In the genomic region with DNA sequence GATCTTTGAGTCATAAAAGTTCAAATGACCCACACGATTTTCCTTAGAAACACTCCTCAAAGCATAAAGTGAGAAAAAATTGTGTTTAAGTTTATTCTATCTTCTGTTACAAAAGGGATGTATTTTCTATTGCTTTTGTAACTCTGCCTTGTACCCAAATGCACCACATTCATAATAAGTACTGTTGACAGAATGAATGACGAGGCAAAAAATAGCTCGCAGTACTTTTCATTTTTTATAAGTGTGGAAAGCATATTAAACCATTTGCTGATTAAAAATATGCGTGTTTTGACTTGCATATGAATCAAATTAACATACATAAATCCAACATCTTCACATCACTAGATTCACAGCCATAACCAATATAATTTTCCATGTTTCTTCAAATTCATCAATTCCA, we compare ENCODE assay signal across 34 cellular contexts. TPM values are rescaled to one million over a fixed set of nuclear protein-coding genes. Genes with fewer than 3 reads are reported as not detected.
DNase-seq lines count a peak whose midpoint lies in the region; ATAC-seq, FAIRE-seq and TF ChIP-seq lines count a peak whose summit lies in the region.
"Had no signal": no experiment of that assay in that cellular context is flagged by ENCODE, and none has a peak within 500 bp of the region (broad histone marks: within the 10 kb centered on the region; RNA-seq: fewer than 3 reads in every experiment).

No MANE protein-coding gene starts in this region.

- H3K36me3 ChIP-seq in HepG2 (replicated peaks in 1 of 2; ENCODE audit: control insufficient read depth in 1 of 2, insufficient read depth in 2 of 2, low read length in 2 of 2) (no peaks in the 10 kb centered on the region), right lobe of liver (no peaks in the 10 kb centered on the region), IMR-90 (ENCODE audit: control insufficient read depth, insufficient read depth, low read length) (no peaks in the 10 kb centered on the region), K562 (ENCODE audit: control insufficient read depth, insufficient read depth, low read length) (no peaks in the 10 kb centered on the region), adrenal gland (replicated peaks in 1 of 2) (no peaks in the 10 kb centered on the region)
- H3K36me3 ChIP-seq: BE2C; BLaER1; BLaER1 treated with 17β-estradiol and CSF1 and Interleukin-3, amounts not matched to agents 10 nM and 100 nM had no signal

- no peak overlapping the region for H4K91ac ChIP-seq in IMR-90 (ENCODE audit: insufficient read depth, low read depth, low read length)

- intact Hi-C loops in HepG2 (cut with micrococcal nuclease; ENCODE audit: unreplicated experiment) (no loop called here), right lobe of liver (cut with DNase I) (no loop called here), IMR-90 (cut with micrococcal nuclease) (no loop called here), K562 (cut with micrococcal nuclease) (no loop called here), adrenal gland (cut with DNase I) (no loop called here)

- H2AFZ ChIP-seq in HepG2 (ENCODE audit: low read length) (no peak overlapping the region), IMR-90 (replicated peaks; ENCODE audit: low read length, poor library complexity) (no peak overlapping the region), K562 (ENCODE audit: low read depth, low read length) (no peak overlapping the region)

- H3K4me3 ChIP-seq in HepG2 (replicated peaks in 1 of 3; ENCODE audit: insufficient read depth in 1 of 3, low read depth in 2 of 3, low read length in 3 of 3) (no peak overlapping the region), right lobe of liver (no peak overlapping the region), A549 (no peak overlapping the region), IMR-90 (ENCODE audit: insufficient read depth, low read depth, low read length) (no peak overlapping the region), K562 (no peak overlapping the region), adrenal gland (no peak overlapping the region)
- H3K4me3 ChIP-seq: BLaER1; BLaER1 treated with 17β-estradiol and CSF1 and Interleukin-3, amounts not matched to agents 10 nM and 100 nM had no signal

- in situ Hi-C loops in HepG2 (cut with HindIII; ENCODE audit: extremely low pct_ligation_motif_present, low pct_unique_long_range_greater_than_20kb) = no loop called here
- in situ Hi-C loops in IMR-90 (cut with MboI; ENCODE audit: low sequenced_read_pairs) = loop anchor here (10.0 to 25.0 kb wide), 3 partner anchors 385 to 507 kb away; a partner anchor contains a TSS
- in situ Hi-C loops in K562 (cut with MboI) = no loop called here

- no peak overlapping the region for H3K4ac ChIP-seq in IMR-90 (ENCODE audit: low read depth, low read length)

- no peak overlapping the region for H2AK5ac ChIP-seq in IMR-90 (ENCODE audit: low read depth, low read length)

- H3K79me1 ChIP-seq in IMR-90 (ENCODE audit: low read depth in 1 of 2, low read length in 2 of 2) = no peaks in the 10 kb centered on the region

- TF ChIP-seq POLR2A in HepG2 (IDR thresholded peaks at IDR 0.05; ENCODE audit: insufficient read depth in 1 of 2, low read depth in 2 of 2, low read length in 2 of 2) (no peak), right lobe of liver (IDR thresholded peaks at IDR 0.05) (no peak), A549 (IDR thresholded peaks at IDR 0.05; ENCODE audit: low read length) (no peak), IMR-90 (IDR thresholded peaks at IDR 0.05; ENCODE audit: low read depth, low read length) (no peak), K562 (conservative IDR thresholded peaks at IDR 0.05) (no peak), adrenal gland (IDR thresholded peaks at IDR 0.05) (no peak)

- H3K56ac ChIP-seq in IMR-90 (ENCODE audit: extremely low read depth, insufficient read depth, low read length) = no peak overlapping the region

- dilution Hi-C loops in IMR-90 (cut with HindIII; ENCODE audit: low sequenced_read_pairs, unreplicated experiment) = no loop called here

- peaks cover 0 to 2% of the 10 kb centered on the region in 2 experiments; a peak in 1 of 5 replicates for H3K27me3 ChIP-seq in HepG2 (ENCODE audit: control insufficient read depth in 1 of 2, insufficient read depth in 2 of 2, low read length in 2 of 2)
- H3K27me3 ChIP-seq in right lobe of liver = no peaks in the 10 kb centered on the region
- no peaks in the 10 kb centered on the region for H3K27me3 ChIP-seq in IMR-90 (ENCODE audit: control insufficient read depth, insufficient read depth, low read length)
- 0 out of 5 replicates have a peak, but pooled peaks cover 0 to 4% of the 10 kb centered on the region in 2 experiments for H3K27me3 ChIP-seq in K562 (ENCODE audit: control insufficient read depth in 2 of 2, insufficient read depth in 2 of 2, low read length in 2 of 2)
- H3K27me3 ChIP-seq in adrenal gland = no peaks in the 10 kb centered on the region
- H3K27me3 ChIP-seq: BLaER1; BLaER1 treated with 17β-estradiol and CSF1 and Interleukin-3, amounts not matched to agents 10 nM and 100 nM had no signal

- no peak overlapping the region for H3K18ac ChIP-seq in IMR-90 (ENCODE audit: low read depth, low read length)

- H3K23ac ChIP-seq in IMR-90 (ENCODE audit: low read depth, low read length) = no peak overlapping the region

- 5% methylated on average over 4 of the region's 4 CpGs for whole genome bisulfite sequencing in HepG2 (ENCODE audit: low lambda C conversion rate)
- 76% methylated on average over 4 of the region's 4 CpGs for WGBS in right lobe of liver (ENCODE audit: insufficient coverage, low coverage, low lambda C conversion rate, missing lambda C conversion rate)
- 70% methylated on average over 4 of the region's 4 CpGs for WGBS in A549 (ENCODE audit: missing lambda C conversion rate)
- WGBS in IMR-90 (ENCODE audit: extremely low coverage in 2 of 2, insufficient read length in 1 of 2), 2 experiments = no CpG with 5 or more reads among the region's 4 CpGs
- 14% methylated on average over 4 of the region's 4 CpGs for WGBS in K562 (ENCODE audit: insufficient coverage, low coverage, missing lambda C conversion rate)
- WGBS in adrenal gland, 4 donors = 73 to 81% (median 77%) methylated on average over 4 of the region's 4 CpGs

- H3K14ac ChIP-seq in IMR-90 (replicated peaks; ENCODE audit: low read depth, low read length) = no peak overlapping the region

- DNase-seq in HepG2 (ENCODE audit: low spot score) (no peak), right lobe of liver (no peak), A549 (ENCODE audit: low read depth in 1 of 2, low spot score in 1 of 2) (no peak), IMR-90 (no peak), K562 (ENCODE audit: extremely low read depth in 1 of 4, low spot score in 3 of 4) (no peak), NCI-H526 (lab: John Stamatoyannopoulos, UW) (no peak), adrenal gland (no peak), DMS53 (lab: John Stamatoyannopoulos, UW) (no peak)
- DNase-seq: 8988T; ACHN; AML-193; BE2C; C1 segment of cervical spinal cord; Caco-2; Calu3; CD4-positive, alpha-beta memory T cell; CD4-positive, alpha-beta T cell; CD4-positive, CD25-positive, alpha-beta regulatory T cell; CD8-positive, alpha-beta memory T cell; CD8-positive, alpha-beta T cell; COR-L47; DMS 273 treated with DMSO at 0.1 percent for 48 hours; DMS153; DMS79; DMS79 treated with DMSO at 0.1 percent for 48 hours; DND-41; EL had no signal

- ATAC-seq in HepG2 (no peak), right lobe of liver (no peak), A549 (no peak), IMR-90 (ENCODE audit: low read depth) (no peak), K562 (no peak)
- ATAC-seq: CD8-positive, alpha-beta T cell had no signal

- no peak overlapping the region for H2AK9ac ChIP-seq in IMR-90 (replicated peaks; ENCODE audit: low read depth, low read length, poor library complexity)

- H2BK120ac ChIP-seq in IMR-90 (ENCODE audit: low read depth, low read length) = no peak overlapping the region

- no peak for TF ChIP-seq EP300 in HepG2 (IDR thresholded peaks at IDR 0.05; ENCODE audit: low read depth in 2 of 2, low read length in 2 of 2)
- no peak for TF ChIP-seq EP300 in HepG2 (CRISPR knock-in tag; IDR thresholded peaks at IDR 0.05; ENCODE audit: borderline replicate concordance)
- no peak for TF ChIP-seq EP300 in A549 (IDR thresholded peaks at IDR 0.05)
- no peak for TF ChIP-seq EP300 in K562 (IDR thresholded peaks at IDR 0.05; ENCODE audit: low read length)

- H2BK15ac ChIP-seq in IMR-90 (ENCODE audit: low read depth, low read length) = no peak overlapping the region

- no TSS peak for BruUV-seq in HepG2 (replicated peaks; lab: Mats Ljungman, UMichigan)
- no TSS peak for BruUV-seq in IMR-90 (replicated peaks; lab: Mats Ljungman, UMichigan)
- no TSS peak for BruUV-seq in K562 (replicated peaks; lab: Mats Ljungman, UMichigan)

- POLR2A ChIA-PET in HepG2 (lab: Yijun Ruan, JAX) (no interaction called here), A549 (lab: Yijun Ruan, JAX) (no interaction called here), IMR-90 (lab: Charles Lee; ENCODE audit: unreplicated experiment) (interaction anchor here (0.5 kb wide), 1 partner anchor 1215 kb away, joined by 4 read pairs; no protein-coding TSS in a partner anchor), K562 (lab: Yijun Ruan, JAX) (no interaction called here)

- H3K27ac ChIP-seq in HepG2 (ENCODE audit: extremely low read length, insufficient read depth, low read length) (no peak overlapping the region), right lobe of liver (no peak overlapping the region), A549 (no peak overlapping the region), IMR-90 (ENCODE audit: insufficient read depth, low read length) (no peak overlapping the region), K562 (ENCODE audit: extremely low read depth, low read depth, low read length) (no peak overlapping the region), adrenal gland (no peak overlapping the region)
- H3K27ac ChIP-seq: 22Rv1; BLaER1; BLaER1 treated with 17β-estradiol and CSF1 and Interleukin-3, amounts not matched to agents 10 nM and 100 nM; C4-2B had no signal

- FAIRE-seq in HepG2 (lab: Jason Lieb, UNC) = no peak
- FAIRE-seq in A549 (lab: Jason Lieb, UNC) = no peak
- FAIRE-seq in K562 (lab: Jason Lieb, UNC) = no peak
- FAIRE-seq: A204.1, D721Med had no signal

- no peak for TF ChIP-seq RAD21 in HepG2 (CRISPR knock-in tag; IDR thresholded peaks at IDR 0.05)
- no peak for TF ChIP-seq RAD21 in A549 (conservative IDR thresholded peaks at IDR 0.05 in 1 of 2, IDR thresholded peaks at IDR 0.05 in 1 of 2)
- no peak for TF ChIP-seq RAD21 in IMR-90 (IDR thresholded peaks at IDR 0.05; ENCODE audit: low read length)
- TF ChIP-seq RAD21 in K562 (CRISPR knock-in tag; conservative IDR thresholded peaks at IDR 0.05 in 1 of 2, IDR thresholded peaks at IDR 0.05 in 1 of 2) = no peak

- H3K9me1 ChIP-seq in IMR-90 (ENCODE audit: insufficient read depth, low read length) (no peaks in the 10 kb centered on the region; the same call in 1 of the 2 replicates), K562 (ENCODE audit: control insufficient read depth, insufficient read depth, low read length) (no peaks in the 10 kb centered on the region)

- H4K20me1 ChIP-seq in HepG2 (ENCODE audit: insufficient read depth, low read length) (no peaks in the 10 kb centered on the region), IMR-90 (ENCODE audit: insufficient read depth, low read length) (no peaks in the 10 kb centered on the region), K562 (replicated peaks; ENCODE audit: control insufficient read depth, insufficient read depth, low read length) (no peaks in the 10 kb centered on the region; the same call in 1 of the 2 replicates)
- H4K20me1 ChIP-seq: BLaER1; BLaER1 treated with 17β-estradiol and CSF1 and Interleukin-3, amounts not matched to agents 10 nM and 100 nM had no signal

- CTCF ChIA-PET in HepG2 (lab: Yijun Ruan, JAX; ENCODE audit: low intra/inter-chr PET ratio, low total read pairs) (no interaction called here), A549 (lab: Yijun Ruan, JAX) (no interaction called here), IMR-90 (lab: Yijun Ruan, JAX) (no interaction called here), K562 (lab: Yijun Ruan, JAX; ENCODE audit: low intra/inter-chr PET ratio) (no interaction called here)

- H3K9ac ChIP-seq in HepG2 (ENCODE audit: insufficient read depth, low read depth, low read length) (no peak overlapping the region), IMR-90 (ENCODE audit: low read depth, low read length) (no peak overlapping the region), K562 (ENCODE audit: insufficient read depth in 1 of 2, low read depth in 2 of 2, low read length in 2 of 2) (no peak overlapping the region)
- H3K9ac ChIP-seq: BLaER1; BLaER1 treated with 17β-estradiol and CSF1 and Interleukin-3, amounts not matched to agents 10 nM and 100 nM had no signal

- H3K4me2 ChIP-seq in HepG2 (ENCODE audit: low read depth, low read length) (no peak overlapping the region), A549 (no peak overlapping the region), IMR-90 (ENCODE audit: low read depth, low read length) (no peak overlapping the region), K562 (ENCODE audit: insufficient read depth, low read length) (no peak overlapping the region)
- H3K4me2 ChIP-seq: BLaER1; BLaER1 treated with 17β-estradiol and CSF1 and Interleukin-3, amounts not matched to agents 10 nM and 100 nM had no signal

- H2BK5ac ChIP-seq in IMR-90 (ENCODE audit: low read depth, low read length, poor library complexity, severe bottlenecking) = no peak overlapping the region

- no peaks in the 10 kb centered on the region for H3K4me1 ChIP-seq in HepG2 (ENCODE audit: insufficient read depth, low read length)
- H3K4me1 ChIP-seq in right lobe of liver = peaks cover 0 to 2% (median 0%) of the 10 kb centered on the region in 4 donors
- no peaks in the 10 kb centered on the region for H3K4me1 ChIP-seq in A549
- H3K4me1 ChIP-seq in IMR-90 (ENCODE audit: control insufficient read depth, insufficient read depth, low read length) = 0 out of 2 replicates have a peak, but pooled peaks cover 1% of the 10 kb centered on the region
- peaks cover 0 to 2% of the 10 kb centered on the region in 2 experiments; a peak in 2 of 5 replicates for H3K4me1 ChIP-seq in K562 (replicated peaks in 1 of 2; ENCODE audit: control insufficient read depth in 2 of 2, insufficient read depth in 2 of 2, low read length in 2 of 2)
- no peaks in the 10 kb centered on the region for H3K4me1 ChIP-seq in adrenal gland (replicated peaks in 1 of 2)
- H3K4me1 ChIP-seq: BLaER1; BLaER1 treated with 17β-estradiol and CSF1 and Interleukin-3, amounts not matched to agents 10 nM and 100 nM had no signal

- H2BK20ac ChIP-seq in IMR-90 (ENCODE audit: low read depth, low read length) = no peak overlapping the region

- H4K5ac ChIP-seq in IMR-90 (ENCODE audit: low read depth, low read length) = no peak overlapping the region

- H3K79me2 ChIP-seq in HepG2 (ENCODE audit: insufficient read depth, low read length) = no peaks in the 10 kb centered on the region
- H3K79me2 ChIP-seq in K562 (ENCODE audit: control insufficient read depth, insufficient read depth, low read length) = no peaks in the 10 kb centered on the region

- no peaks in the 10 kb centered on the region for H3K9me3 ChIP-seq in HepG2 (ENCODE audit: low read length)
- H3K9me3 ChIP-seq in right lobe of liver = no peaks in the 10 kb centered on the region
- H3K9me3 ChIP-seq in A549 = no peaks in the 10 kb centered on the region
- H3K9me3 ChIP-seq in IMR-90 (ENCODE audit: control insufficient read depth, insufficient read depth, low read length) = no peaks in the 10 kb centered on the region
- H3K9me3 ChIP-seq in K562 (replicated peaks; ENCODE audit: control insufficient read depth, insufficient read depth, low read depth, low read length) = no peaks in the 10 kb centered on the region
- H3K9me3 ChIP-seq in adrenal gland (replicated peaks in 1 of 3) = no peaks in the 10 kb centered on the region
- H3K9me3 ChIP-seq: BE2C had no signal

- H4K8ac ChIP-seq in IMR-90 (ENCODE audit: low read depth in 2 of 2, low read length in 2 of 2) = no peak overlapping the region

- TF ChIP-seq CTCF in HepG2 (CRISPR knock-in tag; IDR thresholded peaks at IDR 0.05) = no peak
- no peak for TF ChIP-seq CTCF in right lobe of liver (IDR thresholded peaks at IDR 0.05)
- no peak for TF ChIP-seq CTCF in A549 (IDR thresholded peaks at IDR 0.05)
- TF ChIP-seq CTCF in IMR-90 (conservative IDR thresholded peaks at IDR 0.05; ENCODE audit: low read depth, low read length) = no peak
- TF ChIP-seq CTCF in K562 (IDR thresholded peaks at IDR 0.05 in 2 of 3, conservative IDR thresholded peaks at IDR 0.05 in 1 of 3; ENCODE audit: insufficient read depth in 2 of 3, low read depth in 1 of 3, low read length in 3 of 3) = no peak
- TF ChIP-seq CTCF in adrenal gland (IDR thresholded peaks at IDR 0.05) = no peak

RNA-seq across cellular contexts. Expression of a gene that starts 11.2 kb away (rescaled TPM):
- total RNA-seq in HepG2 (2016; rRNA removed; fragmentation: Illumina TruSeq; extraction: Trizol) = 0.18 and 0.20 TPM in 2 replicates
- 0.10 TPM in 1 of 2 replicates, not detected in the other for total RNA-seq in HepG2 (2016; cell fraction: cytosol; rRNA removed; fragmentation: Illumina TruSeq; extraction: Trizol; ENCODE audit: low read depth)
- total RNA-seq in HepG2 (2016; cell fraction: insoluble cytoplasmic fraction; rRNA removed; fragmentation: Illumina TruSeq; extraction: Trizol) = 0.21 and 0.22 TPM in 2 replicates
- total RNA-seq in HepG2 (2016; cell fraction: membrane; rRNA removed; fragmentation: Illumina TruSeq; extraction: Trizol) = 0.09 and 0.14 TPM in 2 replicates
- total RNA-seq in HepG2 (2016; cell fraction: nucleus; rRNA removed; fragmentation: Illumina TruSeq; extraction: Trizol) = 0.28 and 0.31 TPM in 2 replicates
- 0.47 and 0.53 TPM in 2 replicates for polyA plus RNA-seq in HepG2 (2011; rRNA removed)
- 0.28 and 0.49 TPM in 2 replicates for polyA plus RNA-seq in HepG2 (2011; cell fraction: cytosol; rRNA removed)
- 0.29 TPM in 2 replicates for polyA plus RNA-seq in HepG2 (2011; cell fraction: nucleus; rRNA removed)
- 0.11 and 0.32 TPM in 2 replicates for polyA plus RNA-seq in HepG2 (2012)
- polyA plus RNA-seq in HepG2 (2016; cell fraction: cytosol; fragmentation: Illumina TruSeq; extraction: Trizol; ENCODE audit: low read depth) = 0.02 TPM in 1 of 2 replicates, not detected in the other
- polyA plus RNA-seq in HepG2 (2016; cell fraction: insoluble cytoplasmic fraction; fragmentation: Illumina TruSeq; extraction: Trizol; ENCODE audit: low read depth) = 0.14 and 0.21 TPM in 2 replicates
- 0.05 and 0.06 TPM in 2 replicates for polyA plus RNA-seq in HepG2 (2016; cell fraction: membrane; fragmentation: Illumina TruSeq; extraction: Trizol; ENCODE audit: low read depth)
- 0.47 and 0.59 TPM in 2 replicates for polyA plus RNA-seq in HepG2 (2016; cell fraction: nucleus; fragmentation: Illumina TruSeq; extraction: Trizol; ENCODE audit: insufficient read depth, low read depth)
- polyA minus RNA-seq in HepG2 (2011; rRNA and poly(A)+ RNA removed; ENCODE audit: low replicate concordance) = 0.09 and 0.40 TPM in 2 replicates
- polyA minus RNA-seq in HepG2 (2011; cell fraction: cytosol; rRNA and poly(A)+ RNA removed) = 0.26 and 0.40 TPM in 2 replicates
- 0.13 and 1.1 TPM in 2 replicates for polyA minus RNA-seq in HepG2 (2011; cell fraction: nucleus; rRNA and poly(A)+ RNA removed)
- total RNA-seq in right lobe of liver = 1 to 10 TPM in 1 of 6 experiments, under 1 TPM in 5; 0.12 to 1.2 (median 0.50) TPM
- polyA plus RNA-seq in A549 (2011; rRNA removed) = 10.6 and 12.4 TPM in 2 replicates
- 2.8 and 3.6 TPM in 2 replicates for polyA plus RNA-seq in A549 (2012; cell fraction: cytosol; rRNA removed)
- 2.8 and 3.3 TPM in 2 replicates for polyA plus RNA-seq in A549 (2012; cell fraction: nucleus; rRNA removed)
- 7.4 to 9.5 TPM (median 9.0 TPM) in 3 replicates for polyA plus RNA-seq in A549 (2017; fragmentation: RNase III; extraction: RNeasy Plus Mini Kit Qiagen cat#74134 plus additional on column Dnase treatment)
- 7.4 and 7.5 TPM in 2 replicates for polyA minus RNA-seq in A549 (2011; rRNA and poly(A)+ RNA removed)
- total RNA-seq in IMR-90 (2012; rRNA removed) = 79.6 and 88.3 TPM in 2 replicates
- polyA plus RNA-seq in IMR-90 (2012; rRNA removed) = 58.2 and 64.8 TPM in 2 replicates
- polyA plus RNA-seq in IMR-90 (2012; cell fraction: cytosol; rRNA removed) = 36.9 and 41.6 TPM in 2 replicates
- 21.8 and 70.0 TPM in 2 replicates for polyA plus RNA-seq in IMR-90 (2012; cell fraction: nucleus; rRNA removed; ENCODE audit: low replicate concordance)
- 1.8 and 1.9 TPM in 2 replicates for total RNA-seq in K562 (2011; cell fraction: chromatin; rRNA removed; ENCODE audit: low replicate concordance)
- total RNA-seq in K562 (2011; cell fraction: nucleolus; rRNA removed) = 0.79 and 3.2 TPM in 2 replicates
- total RNA-seq in K562 (2011; cell fraction: nucleoplasm; rRNA removed) = 0.59 and 2.9 TPM in 2 replicates
- total RNA-seq in K562 (2014; rRNA removed) = 0.61 and 0.86 TPM in 2 replicates
- total RNA-seq in K562 (2014; rRNA removed; fragmentation: Illumina TruSeq; extraction: Trizol) = 0.69 and 0.80 TPM in 2 replicates
- 0.38 and 0.58 TPM in 2 replicates for total RNA-seq in K562 (2015; rRNA removed; fragmentation: Illumina TruSeq; extraction: Trizol)
- 1.5 TPM in 2 replicates for total RNA-seq in K562 (2021)
- 0.60 and 6.6 TPM in 2 replicates for polyA plus RNA-seq in K562 (2011; rRNA removed)
- polyA plus RNA-seq in K562 (2011; cell fraction: cytosol; rRNA removed) = 0.59 and 3.8 TPM in 2 replicates
- polyA plus RNA-seq in K562 (2011; cell fraction: nucleus; rRNA removed) = 0.51 and 3.1 TPM in 2 replicates
- polyA plus RNA-seq in K562 (2012) = 1.2 and 1.5 TPM in 2 replicates
- polyA plus RNA-seq in K562 (2014; fragmentation: Illumina TruSeq; extraction: Trizol) = 0.88 and 1.1 TPM in 2 replicates
- polyA plus RNA-seq in K562 (2014; fragmentation: Nextera tagmentation; extraction: Ambion mirVana) = under 1 TPM; 0.59 to 0.73 TPM
- polyA plus RNA-seq in K562 (2014; rRNA removed) = 0.62 and 1.2 TPM in 2 replicates
- polyA minus RNA-seq in K562 (2011; rRNA and poly(A)+ RNA removed) = 0.93 and 5.2 TPM in 2 replicates
- polyA minus RNA-seq in K562 (2011; cell fraction: cytosol; rRNA and poly(A)+ RNA removed) = 4.5 TPM in 1 of 2 replicates, not detected in the other
- polyA minus RNA-seq in K562 (2011; cell fraction: nucleus; rRNA and poly(A)+ RNA removed) = 0.22 and 1.9 TPM in 2 replicates
- 1 to 10 TPM; 1.9 to 3.9 (median 2.7) TPM for total RNA-seq in adrenal gland
- 1 to 10 TPM; 1.4 to 1.8 (median 1.5) TPM for polyA plus RNA-seq in adrenal gland
- total RNA-seq: G401 had no signal

Comparison
In these comparisons a context has a peak if more than half of its experiments do, and no peak if none do; other contexts are left out.
1. RNA of a gene that starts 11.2 kb away (total RNA-seq): 79.6 to 88.3 TPM in IMR-90; 1.9 to 3.9 TPM in adrenal gland, 0.38 to 3.2 TPM in K562, 0.12 to 1.2 TPM in right lobe of liver and 0.09 to 0.31 TPM in HepG2; every median in the first group is over 10 times any median in the second.